12 cellular contexts compared by ENCODE assay signal in the genomic region with DNA sequence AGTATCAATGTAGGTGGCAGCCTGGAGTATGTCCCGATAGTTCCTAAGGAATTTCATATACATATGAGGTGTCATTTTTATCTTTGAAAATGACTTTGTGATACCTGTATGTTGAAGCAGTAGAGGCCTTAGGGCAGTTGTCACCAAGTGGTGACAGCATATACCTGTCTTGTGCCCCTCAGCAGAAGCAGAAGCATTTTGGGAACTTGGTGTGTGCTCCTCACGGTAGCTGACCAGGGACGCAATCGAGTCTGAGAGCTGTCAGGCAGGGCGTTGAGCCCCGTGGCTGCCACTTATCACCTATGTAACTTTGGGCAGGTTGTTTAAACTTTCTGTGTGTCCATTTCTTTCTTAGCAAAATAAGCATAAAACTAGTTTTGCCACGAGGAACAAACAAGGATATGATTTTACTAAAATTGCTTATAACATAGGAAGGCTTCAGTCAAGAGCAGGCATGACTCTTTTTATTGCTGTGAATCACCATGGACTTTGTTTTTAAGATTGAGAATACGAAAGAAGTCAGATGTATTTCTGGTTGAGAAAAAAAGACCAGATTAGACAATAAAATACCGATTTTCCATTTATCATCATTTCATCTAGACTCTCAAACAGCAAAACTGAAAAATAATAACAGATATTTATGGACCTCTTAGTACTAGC.
"Had no signal": no experiment of that assay in that cellular context is flagged by ENCODE, and none has a peak within 500 bp of the region (broad histone marks: within the 10 kb centered on the region; RNA-seq: fewer than 3 reads in every experiment).

No MANE protein-coding gene starts in this region.

- DNase-seq: activated CD4-positive, alpha-beta T cell treated with anti-CD3 and anti-CD28 coated beads for 1 hour; activated CD8-positive, alpha-beta memory T cell treated with anti-CD3 and anti-CD28 coated beads for 24 hours; activated effector memory CD4-positive, alpha-beta T cell treated with anti-CD3 and anti-CD28 coated beads, Interleukin-2, amount 50 U/mL, for 16 hours; colonic mucosa; esophagus squamous epithelium; foreskin fibroblast; sigmoid colon; stimulated activated CD4-positive, alpha-beta T cell treated with anti-CD3 and anti-CD28 coated beads, Interleukin-12 subunit alpha, Interleukin-12 subunit beta, amount 100 ng/mL, for 4 hours; stimulated activated naive CD4-positive, alpha-beta T cell treated with Interleukin-2 at 50 U/mL for 16 hours; T-helper 9 cell had no signal

- H3K4me1 ChIP-seq: ascending aorta, colonic mucosa, esophagus squamous epithelium, sigmoid colon had no signal

- H3K36me3 ChIP-seq: ascending aorta, cardiac muscle cell, colonic mucosa, esophagus squamous epithelium, sigmoid colon had no signal

- H3K9me3 ChIP-seq: ascending aorta, colonic mucosa, esophagus squamous epithelium, sigmoid colon had no signal

- H3K27ac ChIP-seq: ascending aorta, cardiac muscle cell, colonic mucosa, esophagus squamous epithelium, sigmoid colon had no signal

- H3K4me3 ChIP-seq: ascending aorta, cardiac muscle cell, colonic mucosa, esophagus squamous epithelium, sigmoid colon had no signal

- H3K27me3 ChIP-seq: ascending aorta, cardiac muscle cell, colonic mucosa, esophagus squamous epithelium, sigmoid colon had no signal
